25 cellular contexts compared by ENCODE assay signal in the genomic region with DNA sequence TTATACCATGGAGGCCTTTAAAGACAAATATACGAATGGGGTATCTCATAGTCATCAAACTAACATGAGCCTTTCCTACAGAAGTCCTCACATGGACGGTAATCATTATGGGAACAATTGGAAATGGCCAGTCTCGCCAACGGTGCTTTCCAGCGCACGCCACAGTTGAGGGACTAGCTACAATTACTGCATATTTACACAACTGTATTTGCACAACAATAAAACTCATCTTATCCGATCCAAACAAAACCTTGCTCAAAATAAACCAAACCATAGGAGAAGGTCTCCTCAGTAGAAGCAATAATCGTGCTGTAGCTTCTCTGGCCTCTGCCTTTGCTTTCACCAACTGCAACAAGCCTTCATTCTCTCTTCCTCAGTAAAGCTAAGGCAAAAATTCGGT. TPM values are rescaled to one million over a fixed set of nuclear protein-coding genes. Genes with fewer than 3 reads are reported as not detected.
DNase-seq lines count a peak whose midpoint lies in the region; ATAC-seq, FAIRE-seq and TF ChIP-seq lines count a peak whose summit lies in the region.
"Had no signal": no experiment of that assay in that cellular context is flagged by ENCODE, and none has a peak within 500 bp of the region (broad histone marks: within the 10 kb centered on the region; RNA-seq: fewer than 3 reads in every experiment).

No MANE protein-coding gene starts in this region.

- peaks cover 30% of the 10 kb centered on the region for H3F3A ChIP-seq in MM.1S (ENCODE audit: insufficient read depth, low read length)

- no peak for ATAC-seq in Right ventricle myocardium superior (ENCODE audit: poor library complexity)
- ATAC-seq in HG03469 (IDR thresholded peaks at IDR 0.05; ENCODE audit: unreplicated experiment): no peak
- ATAC-seq: activated CD8-positive, alpha-beta T cell treated with anti-CD3 and anti-CD28 coated beads for 36 hours; gastroesophageal sphincter; lower lobe of right lung had no signal

- H3K36me3 ChIP-seq in MM.1S (replicated peaks; ENCODE audit: insufficient read depth, low read length) (no peaks in the 10 kb centered on the region), astrocyte (ENCODE audit: insufficient read depth, low read length) (no peaks in the 10 kb centered on the region)
- H3K36me3 ChIP-seq: breast epithelium, gastroesophageal sphincter, lower lobe of right lung, ovary, Peyer's patch, vagina had no signal

- intact Hi-C loops in Right ventricle myocardium superior (cut with DNase I): no loop called here

- DNase-seq in D721Med (ENCODE audit: insufficient read length, low spot score) (no peak), MM.1S (no peak), NCI-H345 (lab: John Stamatoyannopoulos, UW) (peak; percentile 91), astrocyte (ENCODE audit: low read depth) (no peak), Right ventricle myocardium superior (no peak), SIG-M5 (lab: John Stamatoyannopoulos, UW) (no peak)
- DNase-seq in activated CD4-positive, alpha-beta T cell treated with anti-CD3 and anti-CD28 coated beads, Interleukin-2, amount 50 U/mL, for 48 hours: no peak
- DNase-seq: ACHN; activated CD8-positive, alpha-beta T cell treated with anti-CD3 and anti-CD28 coated beads for 36 hours; activated T-cell treated with anti-CD3 and anti-CD28 coated beads, Interleukin-2, amount 50 U/mL, for 48 hours; EL; erythroblast; IMR-90; lower lobe of right lung; MV-4-11; NCI-H524; ovary; Peyer's patch had no signal

- peaks cover 9% of the 10 kb centered on the region for H3K36me3 Mint-ChIP-seq in astrocyte (ENCODE audit: low read depth, unreplicated experiment)
- H3K36me3 Mint-ChIP-seq: activated naive CD8-positive, alpha-beta T cell; CD14-positive monocyte had no signal

- H3K4me1 ChIP-seq in MM.1S (ENCODE audit: low read length) (peaks cover 38% of the 10 kb centered on the region), astrocyte (ENCODE audit: insufficient read depth, low read length) (peaks cover 11% of the 10 kb centered on the region)
- H3K4me1 ChIP-seq: breast epithelium had no signal

- peaks cover 7% of the 10 kb centered on the region; the same call in 1 of the 2 replicates for H4K20me1 ChIP-seq in MM.1S (ENCODE audit: insufficient read depth, low read length)
- peaks cover 50% of the 10 kb centered on the region for H4K20me1 ChIP-seq in astrocyte (ENCODE audit: insufficient read depth, low read length)

- peak; percentile 88 for FAIRE-seq in D721Med (lab: Jason Lieb, UNC)
- FAIRE-seq in astrocyte (lab: Jason Lieb, UNC): no peak

- H3K9me3 ChIP-seq in MM.1S (replicated peaks; ENCODE audit: insufficient read depth, low read length) (no peaks in the 10 kb centered on the region), astrocyte (ENCODE audit: insufficient read depth, low read depth, low read length) (no peaks in the 10 kb centered on the region)
- H3K9me3 ChIP-seq: breast epithelium, gastroesophageal sphincter, lower lobe of right lung, ovary, Peyer's patch, vagina had no signal

- peaks cover 49% of the 10 kb centered on the region for H3K4me1 Mint-ChIP-seq in astrocyte (ENCODE audit: low read depth, unreplicated experiment)
- H3K4me1 Mint-ChIP-seq: CD14-positive monocyte had no signal

- no peak overlapping the region for H2AFZ ChIP-seq in MM.1S (ENCODE audit: low read length)
- no peak overlapping the region for H2AFZ ChIP-seq in astrocyte (ENCODE audit: low read depth, low read length)

- no peak for TF ChIP-seq CTCF in D721Med (IDR thresholded peaks at IDR 0.05; ENCODE audit: insufficient read depth, missing control alignments)
- no peak for TF ChIP-seq CTCF in MM.1S (IDR thresholded peaks at IDR 0.05; ENCODE audit: low read length)
- no peak for TF ChIP-seq CTCF in astrocyte (IDR thresholded peaks at IDR 0.05; ENCODE audit: insufficient read depth, low read depth, low read length)

- no peaks in the 10 kb centered on the region for H3K9me2 ChIP-seq in MM.1S (replicated peaks; ENCODE audit: insufficient read depth, low read length)

- H3K9me3 Mint-ChIP-seq in astrocyte (ENCODE audit: unreplicated experiment): no peaks in the 10 kb centered on the region
- H3K9me3 Mint-ChIP-seq: activated CD8-positive, alpha-beta T cell treated with anti-CD3 and anti-CD28 coated beads for 36 hours; dendritic cell treated with granulocyte-macrophage colony-stimulating factor and Interleukin-4, amounts not matched to agents 40 ng/mL and 50 ng/mL, for 4 days had no signal

- no peak overlapping the region for H3K9ac ChIP-seq in MM.1S (ENCODE audit: low read length)
- no peak overlapping the region for H3K9ac ChIP-seq in astrocyte (ENCODE audit: low read length)

- H3K4me3 Mint-ChIP-seq in astrocyte (ENCODE audit: unreplicated experiment): peak overlapping the region; percentile 4
- H3K4me3 Mint-ChIP-seq: activated CD8-positive, alpha-beta T cell treated with anti-CD3 and anti-CD28 coated beads for 36 hours; activated naive CD8-positive, alpha-beta T cell; dendritic cell treated with granulocyte-macrophage colony-stimulating factor and Interleukin-4, amounts not matched to agents 40 ng/mL and 50 ng/mL, for 4 days had no signal

- H3K79me2 ChIP-seq in MM.1S (ENCODE audit: low read length) (peaks cover 99% of the 10 kb centered on the region), astrocyte (ENCODE audit: insufficient read depth, low read length) (peaks cover 60% of the 10 kb centered on the region)

- no peaks in the 10 kb centered on the region for H3K27me3 Mint-ChIP-seq in astrocyte (ENCODE audit: low read depth, unreplicated experiment)

- no peak overlapping the region for H3K4me3 ChIP-seq in MM.1S (ENCODE audit: low read length)
- H3K4me3 ChIP-seq in astrocyte (ENCODE audit: insufficient read depth, low read depth, low read length): no peak overlapping the region
- H3K4me3 ChIP-seq: breast epithelium, gastroesophageal sphincter, lower lobe of right lung, ovary, Peyer's patch, vagina had no signal

- H3K27ac ChIP-seq in MM.1S (ENCODE audit: low read length): no peak overlapping the region; the same call in 1 of the 2 replicates
- H3K27ac ChIP-seq in astrocyte (ENCODE audit: low read depth, low read length): no peak overlapping the region
- H3K27ac ChIP-seq: breast epithelium, gastroesophageal sphincter, lower lobe of right lung, ovary, Peyer's patch, vagina had no signal

- H3K27me3 ChIP-seq in MM.1S (replicated peaks; ENCODE audit: insufficient read depth, low read length) (no peaks in the 10 kb centered on the region), astrocyte (ENCODE audit: insufficient read depth, low read length) (no peaks in the 10 kb centered on the region)
- H3K27me3 ChIP-seq: ovary, Peyer's patch, vagina had no signal

- H3K4me2 ChIP-seq in MM.1S (ENCODE audit: low read depth, low read length): peak overlapping the region; percentile 68
- no peak overlapping the region for H3K4me2 ChIP-seq in astrocyte (ENCODE audit: low read length)

- peak overlapping the region; percentile 36 for H3K27ac Mint-ChIP-seq in astrocyte (ENCODE audit: unreplicated experiment)
- H3K27ac Mint-ChIP-seq: activated CD8-positive, alpha-beta T cell treated with anti-CD3 and anti-CD28 coated beads for 36 hours; activated naive CD8-positive, alpha-beta T cell; CD14-positive monocyte; dendritic cell treated with granulocyte-macrophage colony-stimulating factor and Interleukin-4, amounts not matched to agents 40 ng/mL and 50 ng/mL, for 4 days had no signal

RNA-seq across cellular contexts. Expression of a gene that starts 5.9 kb away (rescaled TPM):
- total RNA-seq in astrocyte (414 and 491 TPM in 2 replicates), Right ventricle myocardium superior (32.0 TPM)

Comparison
In these comparisons a context has a peak if more than half of its experiments do, and no peak if none do; other contexts are left out.
1. RNA of a gene that starts 5.9 kb away (total RNA-seq): 414 to 491 TPM in astrocyte; 32.0 TPM in Right ventricle myocardium superior (single experiment); every median in the first group is over 10 times any median in the second.